ENCODE assay signal across 1 cellular context in genomic region chr2:50838316-50838715, GRCh38.
TF ChIP-seq lines count a peak whose summit lies in the region.

No MANE protein-coding gene starts in this region.

TF ChIP-seq in H1, 55 proteins besides CTCF, POLR2A, EP300 and RAD21:
- no peak for TF ChIP-seq CREB1 (IDR thresholded peaks at IDR 0.05)
- TF ChIP-seq JUN (IDR thresholded peaks at IDR 0.05; ENCODE audit: low read depth, low read length) = no peak
- no peak for TF ChIP-seq BRCA1 (IDR thresholded peaks at IDR 0.05; ENCODE audit: low read depth, low read length)
- no peak for TF ChIP-seq TAF1 (IDR thresholded peaks at IDR 0.05; ENCODE audit: low read depth, low read length)
- TF ChIP-seq SRF (IDR thresholded peaks at IDR 0.05; ENCODE audit: low read depth, low read length) = peak; percentile 82
